In the genomic region with DNA sequence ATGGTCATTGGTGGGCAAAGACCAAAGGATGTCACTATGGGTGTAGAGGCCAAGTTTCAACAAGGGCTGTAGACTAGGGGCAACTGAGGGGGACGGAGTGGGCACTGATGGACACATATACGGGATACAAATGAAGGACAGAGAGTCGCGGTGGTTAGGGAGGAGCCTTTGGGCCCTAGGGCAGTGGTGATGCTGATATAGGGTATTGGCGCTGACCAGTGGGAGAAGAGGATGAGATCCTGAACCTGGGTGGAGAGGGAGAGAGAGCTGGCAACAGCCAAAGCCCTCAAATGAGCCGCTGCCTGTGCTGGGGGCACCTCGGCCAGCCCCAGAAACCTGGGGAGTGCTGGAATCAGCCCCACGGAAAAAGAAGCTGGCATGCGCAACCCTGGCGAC, we compare ENCODE assay signal across 14 cellular contexts. TPM values are rescaled to one million over a fixed set of nuclear protein-coding genes. Genes with fewer than 3 reads are reported as not detected.
DNase-seq lines count a peak whose midpoint lies in the region; ATAC-seq and TF ChIP-seq lines count a peak whose summit lies in the region.
"Had no signal": no experiment of that assay in that cellular context is flagged by ENCODE, and none has a peak within 500 bp of the region (broad histone marks: within the 10 kb centered on the region; RNA-seq: fewer than 3 reads in every experiment).

No MANE protein-coding gene starts in this region.

- H3K14ac ChIP-seq in IMR-90 (replicated peaks; ENCODE audit: low read depth, low read length) = no peak overlapping the region
- no peak overlapping the region for H3K14ac ChIP-seq in neuronal stem cell (ENCODE audit: low read length)

- dilution Hi-C loops in IMR-90 (cut with HindIII; ENCODE audit: low sequenced_read_pairs, unreplicated experiment) = no loop called here

- H3K4ac ChIP-seq in IMR-90 (ENCODE audit: low read depth, low read length) = no peak overlapping the region
- no peak overlapping the region for H3K4ac ChIP-seq in neuronal stem cell (ENCODE audit: low read length)

- no peak for TF ChIP-seq RAD21 in IMR-90 (IDR thresholded peaks at IDR 0.05; ENCODE audit: low read length)

- peaks cover 72% of the 10 kb centered on the region for H3K27me3 Mint-ChIP-seq in T-helper 1 cell treated with Interleukin-12 subunit alpha and Interleukin-12 subunit beta and Interleukin-4 antibody, amounts not matched to agents 30 μg/mL and 1 μg/mL, for 36 hours (ENCODE audit: low read depth)
- H3K27me3 Mint-ChIP-seq in central memory CD8-positive, alpha-beta T cell = peaks cover 74% of the 10 kb centered on the region

- no peak overlapping the region for H2BK12ac ChIP-seq in neuronal stem cell (ENCODE audit: low read length)

- H3K9me3 ChIP-seq in IMR-90 (ENCODE audit: control insufficient read depth, insufficient read depth, low read length) (no peaks in the 10 kb centered on the region), neuronal stem cell (replicated peaks in 1 of 2; ENCODE audit: control insufficient read depth in 2 of 2, insufficient read depth in 1 of 2, low read depth in 1 of 2, low read length in 2 of 2) (no peaks in the 10 kb centered on the region), WERI-Rb-1 (ENCODE audit: severe bottlenecking) (no peaks in the 10 kb centered on the region)
- H3K9me3 ChIP-seq: mucosa of descending colon, right atrium auricular region had no signal

- TF ChIP-seq CTCF in IMR-90 (conservative IDR thresholded peaks at IDR 0.05; ENCODE audit: low read depth, low read length) = no peak
- no peak for TF ChIP-seq CTCF in WERI-Rb-1 (IDR thresholded peaks at IDR 0.05; ENCODE audit: low read depth, low read length)

- H3K23ac ChIP-seq in IMR-90 (ENCODE audit: low read depth, low read length) (no peak overlapping the region), neuronal stem cell (ENCODE audit: low read depth, low read length, poor library complexity) (peak overlapping the region; percentile 48)

- H4K8ac ChIP-seq in IMR-90 (ENCODE audit: low read depth in 2 of 2, low read length in 2 of 2) (no peak overlapping the region), neuronal stem cell (ENCODE audit: low read depth, low read length) (no peak overlapping the region)

- no peak overlapping the region for H3K4me3 ChIP-seq in IMR-90 (ENCODE audit: insufficient read depth, low read depth, low read length)
- no peak overlapping the region for H3K4me3 ChIP-seq in neuronal stem cell (ENCODE audit: low read length in 2 of 2)
- H3K4me3 ChIP-seq in WERI-Rb-1 (ENCODE audit: low read depth, low read length) = no peak overlapping the region
- H3K4me3 ChIP-seq: mucosa of descending colon had no signal

- in situ Hi-C loops in IMR-90 (cut with MboI; ENCODE audit: low sequenced_read_pairs) = no loop called here

- no peaks in the 10 kb centered on the region for H3K79me1 ChIP-seq in IMR-90 (ENCODE audit: low read depth in 1 of 2, low read length in 2 of 2)
- H3K79me1 ChIP-seq in neuronal stem cell (ENCODE audit: low read depth, low read length) = no peaks in the 10 kb centered on the region

- H3K9ac ChIP-seq in IMR-90 (ENCODE audit: low read depth, low read length) = no peak overlapping the region
- H3K9ac ChIP-seq in neuronal stem cell (ENCODE audit: low read depth, low read length, poor library complexity) = no peak overlapping the region

- 40% methylated on average over 3 of the region's 10 CpGs; no CpG with 5 or more reads in 1 of the 2 experiments for WGBS in IMR-90 (ENCODE audit: extremely low coverage in 2 of 2, insufficient read length in 1 of 2), 2 experiments
- WGBS in neuronal stem cell (ENCODE audit: extremely low coverage in 2 of 2, insufficient read length in 2 of 2, insufficient replicate concordance in 1 of 2), 2 donors = no CpG with 5 or more reads among the region's 10 CpGs

- H4K20me1 ChIP-seq in IMR-90 (ENCODE audit: insufficient read depth, low read length) = no peaks in the 10 kb centered on the region

- H2BK15ac ChIP-seq in IMR-90 (ENCODE audit: low read depth, low read length) (no peak overlapping the region), neuronal stem cell (ENCODE audit: low read length) (peak overlapping the region; percentile 69)

- H3K4me1 Mint-ChIP-seq in T-helper 1 cell treated with Interleukin-12 subunit alpha and Interleukin-12 subunit beta and Interleukin-4 antibody, amounts not matched to agents 30 μg/mL and 1 μg/mL, for 36 hours (ENCODE audit: low read depth) = peaks cover 6% of the 10 kb centered on the region
- peaks cover 9% of the 10 kb centered on the region for H3K4me1 Mint-ChIP-seq in central memory CD8-positive, alpha-beta T cell

- POLR2A ChIA-PET in IMR-90 (lab: Charles Lee; ENCODE audit: unreplicated experiment) = no interaction called here

- no peak overlapping the region for H3K18ac ChIP-seq in IMR-90 (ENCODE audit: low read depth, low read length)
- H3K18ac ChIP-seq in neuronal stem cell (ENCODE audit: low read length) = no peak overlapping the region

- H2AK9ac ChIP-seq in IMR-90 (replicated peaks; ENCODE audit: low read depth, low read length, poor library complexity) = peak overlapping the region; percentile 50

- intact Hi-C loops in IMR-90 (cut with micrococcal nuclease) = no loop called here

- H2BK20ac ChIP-seq in IMR-90 (ENCODE audit: low read depth, low read length) = no peak overlapping the region

- TF ChIP-seq POLR2A in IMR-90 (IDR thresholded peaks at IDR 0.05; ENCODE audit: low read depth, low read length) = no peak

- H3K27ac ChIP-seq in IMR-90 (ENCODE audit: insufficient read depth, low read length) = no peak overlapping the region
- no peak overlapping the region for H3K27ac ChIP-seq in neuronal stem cell (replicated peaks; ENCODE audit: low read length)
- no peak overlapping the region for H3K27ac ChIP-seq in WERI-Rb-1
- H3K27ac ChIP-seq: right atrium auricular region, RWPE1 had no signal

- no TSS peak for BruUV-seq in IMR-90 (replicated peaks; lab: Mats Ljungman, UMichigan)

- H3K4me3 Mint-ChIP-seq in T-helper 1 cell treated with Interleukin-12 subunit alpha and Interleukin-12 subunit beta and Interleukin-4 antibody, amounts not matched to agents 30 μg/mL and 1 μg/mL, for 36 hours = peak overlapping the region; percentile 52
- H3K4me3 Mint-ChIP-seq in central memory CD8-positive, alpha-beta T cell = peak overlapping the region; percentile 55

- H4K91ac ChIP-seq in IMR-90 (ENCODE audit: insufficient read depth, low read depth, low read length) (no peak overlapping the region), neuronal stem cell (ENCODE audit: low read depth, low read length, poor library complexity) (no peak overlapping the region)

- H3K56ac ChIP-seq in IMR-90 (ENCODE audit: extremely low read depth, insufficient read depth, low read length) = no peak overlapping the region

- H2BK120ac ChIP-seq in IMR-90 (ENCODE audit: low read depth, low read length) (no peak overlapping the region), neuronal stem cell (ENCODE audit: low read depth, low read length) (no peak overlapping the region)

- no peaks in the 10 kb centered on the region for H3K9me3 Mint-ChIP-seq in T-helper 1 cell treated with Interleukin-12 subunit alpha and Interleukin-12 subunit beta and Interleukin-4 antibody, amounts not matched to agents 30 μg/mL and 1 μg/mL, for 36 hours
- H3K9me3 Mint-ChIP-seq in central memory CD8-positive, alpha-beta T cell = no peaks in the 10 kb centered on the region

- H3K4me1 ChIP-seq in IMR-90 (ENCODE audit: control insufficient read depth, insufficient read depth, low read length) (no peaks in the 10 kb centered on the region), neuronal stem cell (ENCODE audit: control insufficient read depth in 2 of 2, insufficient read depth in 1 of 2, low read depth in 1 of 2, low read length in 2 of 2) (no peaks in the 10 kb centered on the region)

- CTCF ChIA-PET in IMR-90 (lab: Yijun Ruan, JAX) = interaction anchor here (0.5 to 1.2 kb wide), 5 partner anchors 8 to 297 kb away, joined by 3 to 4 read pairs (median 3); no protein-coding TSS in a partner anchor

- H2BK5ac ChIP-seq in IMR-90 (ENCODE audit: low read depth, low read length, poor library complexity, severe bottlenecking) (no peak overlapping the region), neuronal stem cell (ENCODE audit: low read length) (peak overlapping the region; percentile 35)

- no peak overlapping the region for H3K27ac Mint-ChIP-seq in T-helper 1 cell treated with Interleukin-12 subunit alpha and Interleukin-12 subunit beta and Interleukin-4 antibody, amounts not matched to agents 30 μg/mL and 1 μg/mL, for 36 hours
- H3K27ac Mint-ChIP-seq in central memory CD8-positive, alpha-beta T cell (ENCODE audit: low read depth) = no peak overlapping the region
- H3K27ac Mint-ChIP-seq: CD14-positive monocyte had no signal

- H3K36me3 ChIP-seq in IMR-90 (ENCODE audit: control insufficient read depth, insufficient read depth, low read length) (no peaks in the 10 kb centered on the region), neuronal stem cell (replicated peaks in 1 of 2; ENCODE audit: control insufficient read depth in 2 of 2, insufficient read depth in 2 of 2, low read length in 2 of 2) (no peaks in the 10 kb centered on the region), WERI-Rb-1 (no peaks in the 10 kb centered on the region)
- H3K36me3 ChIP-seq: right atrium auricular region had no signal

- no peaks in the 10 kb centered on the region for H3K9me1 ChIP-seq in IMR-90 (ENCODE audit: insufficient read depth, low read length)

- H2AK5ac ChIP-seq in IMR-90 (ENCODE audit: low read depth, low read length) = no peak overlapping the region
- H2AK5ac ChIP-seq in neuronal stem cell (ENCODE audit: low read depth, low read length) = no peak overlapping the region

- DNase-seq in T-helper 1 cell (no peak), IMR-90 (no peak), neuronal stem cell (ENCODE audit: low spot score) (no peak), RPMI8226 (no peak), WERI-Rb-1 (no peak), GF-D8 (lab: John Stamatoyannopoulos, UW) (no peak)
- DNase-seq in central memory CD8-positive, alpha-beta T cell (ENCODE audit: low spot score in 2 of 2) = no peak

- H3K4me2 ChIP-seq in IMR-90 (ENCODE audit: low read depth, low read length) (no peak overlapping the region), neuronal stem cell (ENCODE audit: insufficient read depth, low read length, poor library complexity, severe bottlenecking) (no peak overlapping the region)

- H3K36me3 Mint-ChIP-seq in T-helper 1 cell treated with Interleukin-12 subunit alpha and Interleukin-12 subunit beta and Interleukin-4 antibody, amounts not matched to agents 30 μg/mL and 1 μg/mL, for 36 hours (ENCODE audit: low read depth) = no peaks in the 10 kb centered on the region
- H3K36me3 Mint-ChIP-seq in central memory CD8-positive, alpha-beta T cell (ENCODE audit: insufficient read depth) = peaks cover under 1% of the 10 kb centered on the region

- ATAC-seq in IMR-90 (ENCODE audit: low read depth) = no peak
- no peak for ATAC-seq in central memory CD8-positive, alpha-beta T cell (replicated peaks; ENCODE audit: extremely low read depth, poor library complexity, severe bottlenecking)

- H2AFZ ChIP-seq in IMR-90 (replicated peaks; ENCODE audit: low read length, poor library complexity) = peak overlapping the region; percentile 28
- no peak overlapping the region for H2AFZ ChIP-seq in neuronal stem cell (ENCODE audit: low read length)

- no peak overlapping the region for H4K5ac ChIP-seq in IMR-90 (ENCODE audit: low read depth, low read length)

- H3K27me3 ChIP-seq in IMR-90 (ENCODE audit: control insufficient read depth, insufficient read depth, low read length) = peaks cover 80% of the 10 kb centered on the region
- H3K27me3 ChIP-seq in neuronal stem cell (ENCODE audit: control insufficient read depth in 3 of 3, insufficient read depth in 3 of 3, low read depth in 1 of 3, low read length in 3 of 3) = peaks cover 26 to 98% (median 60%) of the 10 kb centered on the region in 3 experiments
- no peaks in the 10 kb centered on the region for H3K27me3 ChIP-seq in WERI-Rb-1 (ENCODE audit: insufficient read depth, low read depth, severe bottlenecking)

RNA-seq across cellular contexts. Expression of a gene that starts 1.6 kb away (rescaled TPM):
- total RNA-seq in IMR-90 (2012; rRNA removed) = not detected in 2 replicates
- not detected in 2 replicates for polyA plus RNA-seq in IMR-90 (2012; rRNA removed)
- polyA plus RNA-seq in IMR-90 (2012; cell fraction: cytosol; rRNA removed) = not detected in 2 replicates
- polyA plus RNA-seq in IMR-90 (2012; cell fraction: nucleus; rRNA removed; ENCODE audit: low replicate concordance) = not detected in 2 replicates
- 0.20 TPM for polyA plus RNA-seq in neuronal stem cell (2013, experiment 1 of 2)
- polyA plus RNA-seq in neuronal stem cell (2013, experiment 2 of 2) = 0.19 TPM
- total RNA-seq: epithelial cell of proximal tubule had no signal
- polyA plus RNA-seq: CD14-positive monocyte, keratinocyte had no signal
